ENCODE assay signal across 5 cellular contexts in the genomic region with DNA sequence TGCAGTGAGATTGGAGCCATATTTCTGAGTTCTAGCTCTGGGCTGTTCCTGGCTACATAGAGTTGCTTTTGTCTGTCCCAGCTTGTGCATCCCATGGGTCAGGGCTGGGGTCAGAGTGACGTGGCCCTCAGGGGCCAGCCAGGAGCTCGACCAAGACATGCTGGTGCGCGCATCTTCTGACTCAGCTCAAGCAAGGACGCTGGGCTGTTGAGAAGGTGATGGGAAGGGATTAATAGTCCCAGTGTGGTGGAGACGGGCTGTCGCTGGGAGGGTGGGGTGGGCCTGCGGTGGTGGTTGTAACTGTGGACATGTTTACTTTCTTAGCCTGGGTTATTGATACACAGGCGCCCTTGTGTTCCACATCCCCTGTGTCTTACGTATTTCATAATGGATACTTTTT. TPM values are rescaled to one million over a fixed set of nuclear protein-coding genes. Genes with fewer than 3 reads are reported as not detected.
DNase-seq lines count a peak whose midpoint lies in the region; ATAC-seq, FAIRE-seq and TF ChIP-seq lines count a peak whose summit lies in the region.
"Not testable (repeated sequence)": the region's sequence is repeated elsewhere in the genome, so short reads cannot be mapped to it uniquely, and the experiment has no call there.

No MANE protein-coding gene starts in this region.

- DNase-seq in HTR-8/SVneo (ENCODE audit: insufficient read length, low spot score); RWPE1 (ENCODE audit: low spot score); RWPE2 (ENCODE audit: low spot score); bronchial epithelial cell (ENCODE audit: low read depth): not testable (repeated sequence)

- CTCF ChIA-PET in RWPE1 (lab: Yijun Ruan, JAX), result not testable (repeated sequence)

- H3K9me3 ChIP-seq in RWPE2 (ENCODE audit: severe bottlenecking), result not testable (repeated sequence)

- peak overlapping the region; percentile 56 for H3K27ac ChIP-seq in RWPE1
- H3K27ac ChIP-seq in RWPE2 (ENCODE audit: poor library complexity, severe bottlenecking), result not testable (repeated sequence)

- H3K27me3 ChIP-seq in RWPE2 (ENCODE audit: insufficient read depth, poor library complexity, severe bottlenecking); bronchial epithelial cell (ENCODE audit: control insufficient read depth, insufficient read depth, low read length): not testable (repeated sequence)

- not testable (repeated sequence) for H3K4me1 ChIP-seq in RWPE2 (ENCODE audit: insufficient read depth, poor library complexity, severe bottlenecking)

- ATAC-seq in RWPE2 (ENCODE audit: low read depth), result peak; percentile 72
- ATAC-seq in esophagus mucosa, result peak; percentile 41

- H3K4me3 ChIP-seq in RWPE2 (ENCODE audit: severe bottlenecking); bronchial epithelial cell (ENCODE audit: low read depth, low read length): not testable (repeated sequence)

- FAIRE-seq in HTR-8/SVneo (lab: Jason Lieb, UNC) (peak; percentile 9), bronchial epithelial cell (lab: Jason Lieb, UNC) (peak; percentile 13)

- not testable (repeated sequence) for TF ChIP-seq CTCF in RWPE1 (conservative IDR thresholded peaks at IDR 0.05; ENCODE audit: low read depth); RWPE2 (IDR thresholded peaks at IDR 0.05; ENCODE audit: poor library complexity, severe bottlenecking); bronchial epithelial cell (IDR thresholded peaks at IDR 0.05; ENCODE audit: insufficient read depth, low read length, severe bottlenecking)

- H3K36me3 ChIP-seq in RWPE2 (ENCODE audit: low read depth); bronchial epithelial cell (ENCODE audit: control insufficient read depth, insufficient read depth, low read length): not testable (repeated sequence)

- POLR2A ChIA-PET in RWPE1 (lab: Yijun Ruan, JAX; ENCODE audit: low non-redundant PET), result not testable (repeated sequence)

RNA-seq across cellular contexts. Expression of gene STAT5A, which starts 9.5 kb away (rescaled TPM):
- total RNA-seq in bronchial epithelial cell, result 1.3 TPM in 2 replicates
- 6.9 TPM for total RNA-seq in esophagus mucosa

RNA-seq across cellular contexts. Expression of gene STAT5B, which starts 21.6 kb away (rescaled TPM):
- total RNA-seq in bronchial epithelial cell (11.6 and 12.2 TPM in 2 replicates), esophagus mucosa (18.1 TPM)
